ENCODE assay signal across 8 cellular contexts in the genomic region with DNA sequence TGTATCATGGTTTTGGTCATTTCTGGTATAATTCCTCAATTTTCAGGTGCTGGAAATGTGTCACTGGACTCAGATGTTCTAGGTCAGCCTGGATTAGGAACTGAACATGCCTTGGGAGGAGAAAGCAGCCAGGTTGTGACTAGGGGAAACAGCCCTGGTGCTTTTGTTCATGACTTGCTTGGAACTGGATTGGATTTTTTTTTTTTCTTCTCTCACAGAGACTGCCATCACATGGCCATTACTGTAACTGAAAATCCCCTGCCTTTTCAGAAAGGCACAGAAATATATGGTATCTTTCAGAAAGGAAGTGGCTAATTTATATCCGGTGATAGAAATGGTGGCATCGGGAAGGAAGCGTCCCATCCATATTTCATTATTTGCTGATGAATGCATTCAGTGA. TPM values are rescaled to one million over a fixed set of nuclear protein-coding genes. Genes with fewer than 3 reads are reported as not detected.
DNase-seq lines count a peak whose midpoint lies in the region; ATAC-seq lines count a peak whose summit lies in the region.

No MANE protein-coding gene starts in this region.

- no peaks in the 10 kb centered on the region for H3K4me1 ChIP-seq in urinary bladder (ENCODE audit: insufficient read depth)

- no peaks in the 10 kb centered on the region for H3K27me3 ChIP-seq in MG63

- no peaks in the 10 kb centered on the region for H3K36me3 ChIP-seq in urinary bladder (ENCODE audit: insufficient read depth)
- H3K36me3 ChIP-seq in MG63, result no peaks in the 10 kb centered on the region

- CTCF ChIA-PET in activated CD4-positive, alpha-beta T cell treated with anti-CD3 and anti-CD28 coated beads, Interleukin-2, amount 10 ng/mL, durations not matched to agents 7 days and 5 days (lab: Charles Lee), result no interaction called here

- peak; percentile 53 for ATAC-seq in HG03095 (IDR thresholded peaks at IDR 0.05; ENCODE audit: unreplicated experiment)
- peak; percentile 63 for ATAC-seq in activated T-helper 17 cell treated with anti-CD3 and anti-CD28 coated beads, Interleukin-2, amount 50 U/mL, for 72 hours (replicated peaks)
- peak; percentile 27 for ATAC-seq in left colon

- H3K4me3 ChIP-seq in urinary bladder (ENCODE audit: low read depth, low read length) (no peak overlapping the region), MG63 (no peak overlapping the region)

- peaks cover 50% of the 10 kb centered on the region for H3K27me3 Mint-ChIP-seq in activated CD4-positive, alpha-beta T cell treated with anti-CD3 and anti-CD28 coated beads, Interleukin-2, amount 10 ng/mL, durations not matched to agents 7 days and 5 days
- no peaks in the 10 kb centered on the region for H3K27me3 Mint-ChIP-seq in activated T-helper 17 cell treated with anti-CD3 and anti-CD28 coated beads, Interleukin-2, amount 50 U/mL, for 72 hours

- no peak for DNase-seq in activated CD4-positive, alpha-beta T cell treated with anti-CD3 and anti-CD28 coated beads, Interleukin-2, amount 10 ng/mL, durations not matched to agents 7 days and 5 days
- DNase-seq in activated CD4-positive, alpha-beta T cell treated with anti-CD3 and anti-CD28 coated beads for 48 hours, result no peak
- DNase-seq in left colon (no peak), MG63 (no peak), superior temporal gyrus (ENCODE audit: extremely low spot score) (no peak)

- peaks cover 9% of the 10 kb centered on the region for H3K36me3 Mint-ChIP-seq in activated CD4-positive, alpha-beta T cell treated with anti-CD3 and anti-CD28 coated beads, Interleukin-2, amount 10 ng/mL, durations not matched to agents 7 days and 5 days (ENCODE audit: low read depth)
- H3K36me3 Mint-ChIP-seq in activated T-helper 17 cell treated with anti-CD3 and anti-CD28 coated beads, Interleukin-2, amount 50 U/mL, for 72 hours (ENCODE audit: low read depth), result no peaks in the 10 kb centered on the region

- H3K9me3 Mint-ChIP-seq in activated CD4-positive, alpha-beta T cell treated with anti-CD3 and anti-CD28 coated beads, Interleukin-2, amount 10 ng/mL, durations not matched to agents 7 days and 5 days, result peaks cover 3% of the 10 kb centered on the region
- H3K9me3 Mint-ChIP-seq in activated T-helper 17 cell treated with anti-CD3 and anti-CD28 coated beads, Interleukin-2, amount 50 U/mL, for 72 hours, result no peaks in the 10 kb centered on the region

- peaks cover 67% of the 10 kb centered on the region for H3K4me1 Mint-ChIP-seq in activated CD4-positive, alpha-beta T cell treated with anti-CD3 and anti-CD28 coated beads, Interleukin-2, amount 10 ng/mL, durations not matched to agents 7 days and 5 days
- H3K4me1 Mint-ChIP-seq in activated T-helper 17 cell treated with anti-CD3 and anti-CD28 coated beads, Interleukin-2, amount 50 U/mL, for 72 hours, result peaks cover 47% of the 10 kb centered on the region

- no peak overlapping the region for H3K4me3 Mint-ChIP-seq in activated CD4-positive, alpha-beta T cell treated with anti-CD3 and anti-CD28 coated beads, Interleukin-2, amount 10 ng/mL, durations not matched to agents 7 days and 5 days
- peak overlapping the region; percentile 31 for H3K4me3 Mint-ChIP-seq in activated T-helper 17 cell treated with anti-CD3 and anti-CD28 coated beads, Interleukin-2, amount 50 U/mL, for 72 hours

- H3K27ac Mint-ChIP-seq in activated CD4-positive, alpha-beta T cell treated with anti-CD3 and anti-CD28 coated beads, Interleukin-2, amount 10 ng/mL, durations not matched to agents 7 days and 5 days, result peak overlapping the region; percentile 37
- no peak overlapping the region for H3K27ac Mint-ChIP-seq in activated T-helper 17 cell treated with anti-CD3 and anti-CD28 coated beads, Interleukin-2, amount 50 U/mL, for 72 hours

- POLR2A ChIA-PET in activated CD4-positive, alpha-beta T cell treated with anti-CD3 and anti-CD28 coated beads, Interleukin-2, amount 10 ng/mL, durations not matched to agents 7 days and 5 days (lab: Charles Lee), result no interaction called here

- intact Hi-C loops in left colon (cut with DNase I, micrococcal nuclease), result no loop called here

- peak overlapping the region; percentile 18 for H3K27ac ChIP-seq in urinary bladder (ENCODE audit: low read depth)

- no peaks in the 10 kb centered on the region for H3K9me3 ChIP-seq in MG63

- WGBS in urinary bladder, result 52% methylated on average over 3 of the region's 3 CpGs

RNA-seq across cellular contexts. Expression of a gene that starts 34.6 kb away (rescaled TPM):
- total RNA-seq in activated CD4-positive, alpha-beta T cell treated with anti-CD3 and anti-CD28 coated beads, Interleukin-2, amount 10 ng/mL, durations not matched to agents 7 days and 5 days, result 10 to 100 TPM; 23.4 to 24.5 TPM
- 10 to 100 TPM; 20.0 to 55.1 TPM for total RNA-seq in activated T-helper 17 cell treated with anti-CD3 and anti-CD28 coated beads, Interleukin-2, amount 50 U/mL, for 72 hours
- total RNA-seq in left colon, result 100 to 1,000 TPM; 101 to 135 TPM
- total RNA-seq in urinary bladder, result 199 TPM
- polyA plus RNA-seq in urinary bladder, result 38.7 TPM
- total RNA-seq in MG63 (2014; rRNA removed; shearing (Covaris generic); ENCODE audit: low replicate concordance), result 20.5 and 23.0 TPM in 2 replicates
